25 cellular contexts compared by ENCODE assay signal in the genomic region with DNA sequence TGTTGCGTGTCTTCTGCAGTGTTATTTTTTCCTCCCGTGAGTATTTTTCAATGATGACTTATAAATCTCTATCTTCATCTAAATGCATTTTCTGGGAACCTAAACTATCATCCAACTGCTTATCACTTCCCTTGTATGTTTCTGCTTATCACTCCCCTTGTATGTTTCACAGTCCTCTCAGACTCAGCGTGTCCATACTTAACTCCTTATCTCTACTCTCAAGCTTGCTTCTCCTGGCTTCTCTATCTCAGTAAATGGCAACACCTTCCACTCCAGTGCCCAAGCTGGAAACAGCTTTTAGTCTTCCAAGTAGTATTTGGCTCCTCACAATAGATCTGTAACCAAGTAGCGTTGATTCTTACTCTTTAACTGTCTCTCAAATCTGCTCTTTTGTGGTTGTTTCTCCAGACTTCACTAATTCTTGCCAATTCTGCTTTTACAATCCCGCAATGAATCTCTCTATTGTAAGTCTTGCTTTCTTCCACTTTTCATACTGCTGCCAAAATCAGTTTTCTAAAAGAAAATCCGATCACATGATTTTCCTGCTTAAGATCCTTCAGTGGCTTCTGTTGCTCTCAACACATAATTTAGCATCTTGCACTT. TPM values are rescaled to one million over a fixed set of nuclear protein-coding genes. Genes with fewer than 3 reads are reported as not detected.
"Had no signal": no experiment of that assay in that cellular context is flagged by ENCODE, and none has a peak within 500 bp of the region (broad histone marks: within the 10 kb centered on the region; RNA-seq: fewer than 3 reads in every experiment).

No MANE protein-coding gene starts in this region.

- H3K27ac Mint-ChIP-seq: activated T-cell treated with anti-CD3 and anti-CD28 coated beads, Interleukin-2, amount 50 U/mL, for 72 hours had no signal

- ATAC-seq: activated T-cell treated with anti-CD3 and anti-CD28 coated beads, Interleukin-2, amount 50 U/mL, for 72 hours had no signal

- H3K4me3 ChIP-seq: breast epithelium, lung, right atrium auricular region, thyroid gland had no signal

- H3K4me1 ChIP-seq: breast epithelium, right atrium auricular region, thyroid gland had no signal

- H3K9me3 ChIP-seq: breast epithelium, right atrium auricular region, thyroid gland had no signal

- FAIRE-seq: endometrium had no signal

- H3K4me3 Mint-ChIP-seq: activated T-cell treated with anti-CD3 and anti-CD28 coated beads, Interleukin-2, amount 50 U/mL, for 72 hours had no signal

- H3K9me3 Mint-ChIP-seq: activated T-cell treated with anti-CD3 and anti-CD28 coated beads, Interleukin-2, amount 50 U/mL, for 72 hours had no signal

- H3K36me3 ChIP-seq: breast epithelium, right atrium auricular region, thyroid gland had no signal

- H3K27me3 ChIP-seq: breast epithelium, right atrium auricular region, thyroid gland had no signal

- DNase-seq: activated CD4-positive, alpha-beta T cell treated with anti-CD3 and anti-CD28 coated beads for 1 hour; activated CD8-positive, alpha-beta memory T cell treated with anti-CD3 and anti-CD28 coated beads for 24 hours; activated effector memory CD4-positive, alpha-beta T cell treated with anti-CD3 and anti-CD28 coated beads, Interleukin-2, amount 50 U/mL, for 16 hours; activated naive CD4-positive, alpha-beta T cell treated with anti-CD3 and anti-CD28 coated beads, Interleukin-2, amount 50 U/mL, for 16 hours; activated T-cell treated with anti-CD3 and anti-CD28 coated beads, Interleukin-2, amount 50 U/mL, for 72 hours; aorta; cerebellar nuclear complex; cortex of kidney; islet precursor cell; occipital lobe; posterior cingulate gyrus; stimulated activated CD4-positive, alpha-beta T cell treated with anti-CD3 and anti-CD28 coated beads, Interleukin-2, amount 100 ng/mL, for 24 hours; stimulated activated naive CD4-positive, alpha-beta T cell treated with Interleukin-2 at 50 U/mL for 16 hours; T-helper 1 cell; T-helper 9 cell; thyroid gland had no signal

- H3K27ac ChIP-seq: breast epithelium, right atrium auricular region, thyroid gland, VCaP had no signal

RNA-seq across cellular contexts. Expression of a gene that starts 33.8 kb away (rescaled TPM):
- total RNA-seq: activated T-cell treated with anti-CD3 and anti-CD28 coated beads, Interleukin-2, amount 50 U/mL, for 72 hours; aorta; breast epithelium; lung; myocyte; occipital lobe; right atrium auricular region; skeletal muscle tissue; subcutaneous adipose tissue; thyroid gland; urinary bladder had no signal
